1 cellular context compared by ENCODE assay signal in genomic region chr1:225699336-225699735, GRCh38.
TF ChIP-seq lines count a peak whose summit lies in the region.

No MANE protein-coding gene starts in this region.

TF ChIP-seq in HepG2, 621 proteins besides CTCF, POLR2A, EP300 and RAD21 (continued from another document):
- TF ChIP-seq, protein P1, sequence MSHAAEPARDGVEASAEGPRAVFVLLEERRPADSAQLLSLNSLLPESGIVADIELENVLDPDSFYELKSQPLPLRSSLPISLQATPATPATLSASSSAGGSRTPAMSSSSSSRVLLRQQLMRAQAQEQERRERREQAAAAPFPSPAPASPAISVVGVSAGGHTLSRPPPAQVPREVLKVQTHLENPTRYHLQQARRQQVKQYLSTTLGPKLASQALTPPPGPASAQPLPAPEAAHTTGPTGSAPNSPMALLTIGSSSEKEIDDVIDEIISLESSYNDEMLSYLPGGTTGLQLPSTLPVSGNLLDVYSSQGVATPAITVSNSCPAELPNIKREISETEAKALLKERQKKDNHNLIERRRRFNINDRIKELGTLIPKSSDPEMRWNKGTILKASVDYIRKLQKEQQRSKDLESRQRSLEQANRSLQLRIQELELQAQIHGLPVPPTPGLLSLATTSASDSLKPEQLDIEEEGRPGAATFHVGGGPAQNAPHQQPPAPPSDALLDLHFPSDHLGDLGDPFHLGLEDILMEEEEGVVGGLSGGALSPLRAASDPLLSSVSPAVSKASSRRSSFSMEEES (CRISPR knock-in tag; IDR thresholded peaks at IDR 0.05), result no peak
- TF ChIP-seq ZBTB43 (CRISPR knock-in tag; conservative IDR thresholded peaks at IDR 0.05) (0 out of 2 replicates have a peak, but pooled peaks have one; percentile 41), ZNF577 (CRISPR knock-in tag; IDR thresholded peaks at IDR 0.05; ENCODE audit: borderline replicate concordance, low read depth) (no peak), ZNF17 (CRISPR knock-in tag; IDR thresholded peaks at IDR 0.05) (no peak), SAP130 (CRISPR knock-in tag; IDR thresholded peaks at IDR 0.05; ENCODE audit: low read depth) (0 out of 2 replicates have a peak, but pooled peaks have one; percentile 30), RCOR2 (CRISPR knock-in tag; IDR thresholded peaks at IDR 0.05) (0 out of 2 replicates have a peak, but pooled peaks have one; percentile 28)
